In genomic region chr2:218399391-218400166, GRCh38 we compare ENCODE assay signal across 8 cellular contexts. TPM values are rescaled to one million over a fixed set of nuclear protein-coding genes. Genes with fewer than 3 reads are reported as not detected.
DNase-seq lines count a peak whose midpoint lies in the region; ATAC-seq lines count a peak whose summit lies in the region.

CTDSP1 (plus strand) TSS chr2:218399868; CDS start chr2:218400091, 223 bp downstream.

- DNase-seq in CD4-positive, alpha-beta memory T cell: peak; percentile 91 to 95 (median 92)
- DNase-seq in HS-5 (ENCODE audit: low read depth) (peak; percentile 85), NOMO-1 (lab: John Stamatoyannopoulos, UW; ENCODE audit: unreplicated experiment in 2 of 2) (peak; percentile 94 to 95), memory B cell (ENCODE audit: low spot score in 2 of 2) (peak; percentile 81 to 92)
- DNase-seq in activated CD8-positive, alpha-beta memory T cell treated with anti-CD3 and anti-CD28 coated beads for 4 hours (ENCODE audit: low read depth in 2 of 2): peak; percentile 85 to 88
- DNase-seq in effector memory CD4-positive, alpha-beta T cell: peak; percentile 83 to 88 (median 87)
- peak; percentile 84 for DNase-seq in stimulated activated CD8-positive, alpha-beta memory T cell treated with anti-CD3 and anti-CD28 coated beads, Interleukin-12 subunit alpha, Interleukin-12 subunit beta, amount 100 ng/mL, for 24 hours (ENCODE audit: extremely low read depth)

- H3K27me3 ChIP-seq in CD4-positive, alpha-beta memory T cell (ENCODE audit: insufficient read depth, low read length): no peaks in the 10 kb centered on the region
- H3K27me3 ChIP-seq in effector memory CD4-positive, alpha-beta T cell (replicated peaks; ENCODE audit: control insufficient read depth, insufficient read depth, low read length, poor library complexity, severe bottlenecking): no peaks in the 10 kb centered on the region

- no peaks in the 10 kb centered on the region for H3K9me3 ChIP-seq in CD4-positive, alpha-beta memory T cell (ENCODE audit: control insufficient read depth in 1 of 2, low read length in 2 of 2)
- H3K9me3 ChIP-seq in effector memory CD4-positive, alpha-beta T cell (ENCODE audit: control insufficient read depth, low read length): no peaks in the 10 kb centered on the region

- peak within 1 kb of the TSS; percentile 89 to 100 (median 96) for H3K27ac Mint-ChIP-seq in CD4-positive, alpha-beta memory T cell
- H3K27ac Mint-ChIP-seq in memory B cell: peak within 1 kb of the TSS; percentile 79

- peak within 1 kb of the TSS; percentile 29 to 97 for H3K4me3 ChIP-seq in CD4-positive, alpha-beta memory T cell (ENCODE audit: low read length in 2 of 2)
- peak within 1 kb of the TSS; percentile 72 for H3K4me3 ChIP-seq in effector memory CD4-positive, alpha-beta T cell (ENCODE audit: insufficient read depth, low read depth, low read length, poor library complexity, severe bottlenecking)

- H3K36me3 Mint-ChIP-seq in CD4-positive, alpha-beta memory T cell: peaks cover 6 to 38% of the 10 kb centered on the region in 2 donors
- peaks cover 15% of the 10 kb centered on the region for H3K36me3 Mint-ChIP-seq in memory B cell

- H3K9me3 Mint-ChIP-seq in CD4-positive, alpha-beta memory T cell: peaks cover 0 to 3% (median 0%) of the 10 kb centered on the region in 8 donors
- H3K9me3 Mint-ChIP-seq in memory B cell: no peaks in the 10 kb centered on the region

- POLR2A ChIA-PET in CD4-positive, alpha-beta memory T cell (lab: Charles Lee; ENCODE audit: partially characterized antibody): interaction anchor here (0.7 to 4.3 kb wide), 21 partner anchors 16 to 778 kb away, joined by 3 to 26 read pairs (median 4); partner anchors contain the start of genes AAMP, CATIP, PNKD and TMBIM1

- H3K27ac ChIP-seq in CD4-positive, alpha-beta memory T cell (ENCODE audit: low read depth, low read length): peak within 1 kb of the TSS; percentile 89
- peak within 1 kb of the TSS; percentile 92 for H3K27ac ChIP-seq in effector memory CD4-positive, alpha-beta T cell (ENCODE audit: insufficient read depth, low read length, poor library complexity, severe bottlenecking)

- peaks cover 73% of the 10 kb centered on the region for H3K4me1 ChIP-seq in CD4-positive, alpha-beta memory T cell (ENCODE audit: insufficient read depth, low read length)
- H3K4me1 ChIP-seq in effector memory CD4-positive, alpha-beta T cell (ENCODE audit: control insufficient read depth, insufficient read depth, low read length, poor library complexity, severe bottlenecking): peaks cover 49% of the 10 kb centered on the region

- ATAC-seq in GM19467 (IDR thresholded peaks at IDR 0.05; ENCODE audit: unreplicated experiment) (peak; percentile 39), memory B cell (ENCODE audit: low read depth) (peak; percentile 39)

- peak within 1 kb of the TSS; percentile 92 to 97 (median 94) for H3K4me3 Mint-ChIP-seq in CD4-positive, alpha-beta memory T cell
- peak within 1 kb of the TSS; percentile 95 for H3K4me3 Mint-ChIP-seq in memory B cell

- no peaks in the 10 kb centered on the region for H3K27me3 Mint-ChIP-seq in CD4-positive, alpha-beta memory T cell
- no peaks in the 10 kb centered on the region for H3K27me3 Mint-ChIP-seq in memory B cell

- peaks cover 20 to 73% (median 50%) of the 10 kb centered on the region in 4 donors for H3K4me1 Mint-ChIP-seq in CD4-positive, alpha-beta memory T cell
- H3K4me1 Mint-ChIP-seq in memory B cell: peaks cover 27% of the 10 kb centered on the region

- CTCF ChIA-PET in CD4-positive, alpha-beta memory T cell (lab: Charles Lee; ENCODE audit: partially characterized antibody): interaction anchor here (0.6 to 2.1 kb wide), 4 partner anchors 98 to 127 kb away, joined by 3 to 8 read pairs (median 4); no protein-coding TSS in a partner anchor

- intact Hi-C loops in CD4-positive, alpha-beta memory T cell (cut with micrococcal nuclease): loop anchor here (1.0 to 5.0 kb wide), 6 partner anchors 67 to 853 kb away; partner anchors contain the start of genes ARPC2, BCS1L, CNPPD1 and RETREG2

- H3K36me3 ChIP-seq in CD4-positive, alpha-beta memory T cell (ENCODE audit: insufficient read depth, low read length): peaks cover 25% of the 10 kb centered on the region
- H3K36me3 ChIP-seq in effector memory CD4-positive, alpha-beta T cell (ENCODE audit: control insufficient read depth, insufficient read depth, low read length): peaks cover 22% of the 10 kb centered on the region

RNA-seq across cellular contexts. Expression of gene CTDSP1, which starts in this region (rescaled TPM):
- 100 to 1,000 TPM; 182 to 183 TPM for total RNA-seq in CD4-positive, alpha-beta memory T cell
- polyA plus RNA-seq in CD4-positive, alpha-beta memory T cell: 10 to 100 TPM; 26.4 to 37.7 TPM

Comparison
In these comparisons a context has a peak if more than half of its experiments do, and no peak if none do; other contexts are left out.
1. Peak in every context shown above with its lines: DNase-seq, ATAC-seq, H3K4me3 ChIP-seq and H3K27ac ChIP-seq.